Comparison of ENCODE assay signal across 1 cellular context in genomic region chr1:74463301-74463988, GRCh38.
TF ChIP-seq lines count a peak whose summit lies in the region.

No MANE protein-coding gene starts in this region.

TF ChIP-seq in IMR-90, 13 proteins besides CTCF, POLR2A, EP300 and RAD21 (continued from another document):
- TF ChIP-seq USF2 (IDR thresholded peaks at IDR 0.05; ENCODE audit: low read depth, low read length), result no peak
- TF ChIP-seq RFX5 (IDR thresholded peaks at IDR 0.05; ENCODE audit: low read depth, low read length), result no peak
- no peak for TF ChIP-seq MXI1 (IDR thresholded peaks at IDR 0.05; ENCODE audit: borderline replicate concordance, low read depth, low read length)
- no peak for TF ChIP-seq MAZ (IDR thresholded peaks at IDR 0.05; ENCODE audit: borderline replicate concordance, low read depth, low read length)
- no peak for TF ChIP-seq NFE2L2 (IDR thresholded peaks at IDR 0.05; ENCODE audit: low read depth, low read length)
- no peak for TF ChIP-seq MAFK (IDR thresholded peaks at IDR 0.05; ENCODE audit: low read depth, low read length)
- TF ChIP-seq RCOR1 (IDR thresholded peaks at IDR 0.05; ENCODE audit: insufficient replicate concordance, low read length), result no peak
- no peak for TF ChIP-seq CHD1 (IDR thresholded peaks at IDR 0.05; ENCODE audit: low read depth, low read length)
- TF ChIP-seq ELK1 (IDR thresholded peaks at IDR 0.05; ENCODE audit: borderline replicate concordance, low read depth, low read length), result no peak
